20 cellular contexts compared by ENCODE assay signal in genomic region chr19:47135156-47135555, GRCh38. TPM values are rescaled to one million over a fixed set of nuclear protein-coding genes. Genes with fewer than 3 reads are reported as not detected.
DNase-seq lines count a peak whose midpoint lies in the region; ATAC-seq and TF ChIP-seq lines count a peak whose summit lies in the region.
"Had no signal": no experiment of that assay in that cellular context is flagged by ENCODE, and none has a peak within 500 bp of the region (broad histone marks: within the 10 kb centered on the region; RNA-seq: fewer than 3 reads in every experiment).

No MANE protein-coding gene starts in this region.

- no peak overlapping the region for H3K18ac ChIP-seq in IMR-90 (ENCODE audit: low read depth, low read length)

- DNase-seq in DND-41: no peak
- DNase-seq in IMR-90: no peak
- no peak for DNase-seq in central memory CD8-positive, alpha-beta T cell (ENCODE audit: low spot score in 2 of 2)
- no peak for DNase-seq in neural progenitor cell (ENCODE audit: low spot score)
- no peak for DNase-seq in activated gamma-delta T cell (lab: John Stamatoyannopoulos, UW)
- no peak for DNase-seq in RKO (ENCODE audit: low spot score)
- no peak for DNase-seq in NCI-H1092 (lab: John Stamatoyannopoulos, UW)
- DNase-seq: activated naive CD4-positive, alpha-beta T cell; BE2C; cortex of kidney; DMS53; erythroblast; NCI-H2029; NCI-H510A; psoas muscle; T1000; upper lobe of left lung had no signal

- no peak overlapping the region for H4K5ac ChIP-seq in IMR-90 (ENCODE audit: low read depth, low read length)

- no peak for TF ChIP-seq RAD21 in IMR-90 (IDR thresholded peaks at IDR 0.05; ENCODE audit: low read length)

- POLR2A ChIA-PET in IMR-90 (lab: Charles Lee; ENCODE audit: unreplicated experiment): no interaction called here

- peaks cover 7% of the 10 kb centered on the region for H3K9me1 ChIP-seq in IMR-90 (ENCODE audit: insufficient read depth, low read length)

- no peak overlapping the region for H2BK120ac ChIP-seq in IMR-90 (ENCODE audit: low read depth, low read length)

- in situ Hi-C loops in IMR-90 (cut with MboI; ENCODE audit: low sequenced_read_pairs): no loop called here

- H3K79me2 ChIP-seq in DND-41 (ENCODE audit: insufficient read depth, low read length) (peaks cover 97% of the 10 kb centered on the region), neural progenitor cell (ENCODE audit: low read depth) (peaks cover 94% of the 10 kb centered on the region)

- no peaks in the 10 kb centered on the region for H3K9me3 Mint-ChIP-seq in central memory CD8-positive, alpha-beta T cell
- H3K9me3 Mint-ChIP-seq in neural progenitor cell: peaks cover 5% of the 10 kb centered on the region
- H3K9me3 Mint-ChIP-seq: stimulated activated memory B cell treated with anti-CD40 and anti-IgM and Interleukin-4, amounts not matched to agents 10 μg/mL and 1 μg/mL and 100 μg/mL, for 72 hours had no signal

- peak overlapping the region; percentile 91; the same call in 1 of the 2 replicates for H3K4me2 ChIP-seq in DND-41 (ENCODE audit: insufficient read depth, low read length)
- no peak overlapping the region for H3K4me2 ChIP-seq in IMR-90 (ENCODE audit: low read depth, low read length)
- H3K4me2 ChIP-seq in neural progenitor cell: peak overlapping the region; percentile 50

- TF ChIP-seq CTCF in DND-41 (IDR thresholded peaks at IDR 0.05; ENCODE audit: borderline replicate concordance, extremely low read depth, low read length, poor library complexity, severe bottlenecking) (no peak), IMR-90 (conservative IDR thresholded peaks at IDR 0.05; ENCODE audit: low read depth, low read length) (no peak), neural progenitor cell (IDR thresholded peaks at IDR 0.05) (no peak)

- peaks cover 6% of the 10 kb centered on the region for H3F3A ChIP-seq in neural progenitor cell (ENCODE audit: low read depth)

- peak overlapping the region; percentile 3 for H2BK5ac ChIP-seq in IMR-90 (ENCODE audit: low read depth, low read length, poor library complexity, severe bottlenecking)

- ATAC-seq in DND-41 (ENCODE audit: insufficient read depth, low read depth): no peak
- ATAC-seq in IMR-90 (ENCODE audit: low read depth): no peak
- ATAC-seq in central memory CD8-positive, alpha-beta T cell (replicated peaks; ENCODE audit: extremely low read depth, poor library complexity, severe bottlenecking): no peak
- ATAC-seq in GM21737 (IDR thresholded peaks at IDR 0.05; ENCODE audit: unreplicated experiment): no peak
- ATAC-seq: activated CD4-positive, CD25-positive, alpha-beta regulatory T cell treated with anti-CD3 and anti-CD28 coated beads, Interleukin-2, amount 50 U/mL, for 24 hours; psoas muscle; stimulated activated memory B cell treated with anti-CD40 and anti-IgM and Interleukin-4, amounts not matched to agents 10 μg/mL and 1 μg/mL and 100 μg/mL, for 72 hours had no signal

- H3K27ac Mint-ChIP-seq in central memory CD8-positive, alpha-beta T cell (ENCODE audit: low read depth): peak overlapping the region; percentile 3
- H3K27ac Mint-ChIP-seq in neural progenitor cell: no peak overlapping the region
- H3K27ac Mint-ChIP-seq: stimulated activated memory B cell treated with anti-CD40 and anti-IgM and Interleukin-4, amounts not matched to agents 10 μg/mL and 1 μg/mL and 100 μg/mL, for 72 hours had no signal

- no peak overlapping the region for H3K4me3 Mint-ChIP-seq in central memory CD8-positive, alpha-beta T cell
- no peak overlapping the region for H3K4me3 Mint-ChIP-seq in neural progenitor cell
- H3K4me3 Mint-ChIP-seq: stimulated activated memory B cell treated with anti-CD40 and anti-IgM and Interleukin-4, amounts not matched to agents 10 μg/mL and 1 μg/mL and 100 μg/mL, for 72 hours had no signal

- no peak overlapping the region for H3K9ac ChIP-seq in DND-41 (ENCODE audit: low read depth, low read length)
- H3K9ac ChIP-seq in IMR-90 (ENCODE audit: low read depth, low read length): no peak overlapping the region
- no peak overlapping the region for H3K9ac ChIP-seq in neural progenitor cell

- CTCF ChIA-PET in IMR-90 (lab: Yijun Ruan, JAX): no interaction called here

- no peak overlapping the region for H3K56ac ChIP-seq in IMR-90 (ENCODE audit: extremely low read depth, insufficient read depth, low read length)

- no peaks in the 10 kb centered on the region for H3K27me3 Mint-ChIP-seq in central memory CD8-positive, alpha-beta T cell
- peaks cover 14% of the 10 kb centered on the region for H3K27me3 Mint-ChIP-seq in neural progenitor cell (ENCODE audit: insufficient read depth, low read depth)
- H3K27me3 Mint-ChIP-seq: stimulated activated memory B cell treated with anti-CD40 and anti-IgM and Interleukin-4, amounts not matched to agents 10 μg/mL and 1 μg/mL and 100 μg/mL, for 72 hours had no signal

- H3K4ac ChIP-seq in IMR-90 (ENCODE audit: low read depth, low read length): no peak overlapping the region

- H2BK20ac ChIP-seq in IMR-90 (ENCODE audit: low read depth, low read length): no peak overlapping the region

- H3K4me1 ChIP-seq in DND-41 (ENCODE audit: insufficient read depth, low read length) (peaks cover 41% of the 10 kb centered on the region), IMR-90 (ENCODE audit: control insufficient read depth, insufficient read depth, low read length) (peaks cover 14% of the 10 kb centered on the region), neural progenitor cell (peaks cover 27% of the 10 kb centered on the region)
- H3K4me1 ChIP-seq: psoas muscle had no signal

- peaks cover 32% of the 10 kb centered on the region for H3K36me3 Mint-ChIP-seq in central memory CD8-positive, alpha-beta T cell (ENCODE audit: insufficient read depth)
- H3K36me3 Mint-ChIP-seq in neural progenitor cell: peaks cover 42% of the 10 kb centered on the region

- intact Hi-C loops in IMR-90 (cut with micrococcal nuclease): no loop called here

- H4K20me1 ChIP-seq in DND-41 (ENCODE audit: insufficient read depth, low read length) (peaks cover 74% of the 10 kb centered on the region), IMR-90 (ENCODE audit: insufficient read depth, low read length) (peaks cover 81% of the 10 kb centered on the region), neural progenitor cell (ENCODE audit: low read depth) (peaks cover 82% of the 10 kb centered on the region)

- H2AFZ ChIP-seq in DND-41 (ENCODE audit: low read depth, low read length): no peak overlapping the region
- H2AFZ ChIP-seq in IMR-90 (replicated peaks; ENCODE audit: low read length, poor library complexity): no peak overlapping the region
- no peak overlapping the region for H2AFZ ChIP-seq in neural progenitor cell (replicated peaks)

- no peak overlapping the region for H3K14ac ChIP-seq in IMR-90 (replicated peaks; ENCODE audit: low read depth, low read length)

- H3K9me3 ChIP-seq in DND-41 (ENCODE audit: insufficient read depth, low read length, severe bottlenecking): no peaks in the 10 kb centered on the region
- no peaks in the 10 kb centered on the region for H3K9me3 ChIP-seq in IMR-90 (ENCODE audit: control insufficient read depth, insufficient read depth, low read length)
- H3K9me3 ChIP-seq in neural progenitor cell (ENCODE audit: low read depth): no peaks in the 10 kb centered on the region
- H3K9me3 ChIP-seq: BE2C, psoas muscle, upper lobe of left lung had no signal

- no peak overlapping the region for H3K23ac ChIP-seq in IMR-90 (ENCODE audit: low read depth, low read length)

- H3K27me3 ChIP-seq in DND-41 (ENCODE audit: insufficient read depth, low read length, poor library complexity): no peaks in the 10 kb centered on the region
- no peaks in the 10 kb centered on the region for H3K27me3 ChIP-seq in IMR-90 (ENCODE audit: control insufficient read depth, insufficient read depth, low read length)
- no peaks in the 10 kb centered on the region for H3K27me3 ChIP-seq in neural progenitor cell
- H3K27me3 ChIP-seq: BE2C, upper lobe of left lung had no signal

- TF ChIP-seq POLR2A in IMR-90 (IDR thresholded peaks at IDR 0.05; ENCODE audit: low read depth, low read length): no peak

- H3K79me1 ChIP-seq in IMR-90 (ENCODE audit: low read depth in 1 of 2, low read length in 2 of 2): peaks cover 0 to 49% of the 10 kb centered on the region in 2 experiments; a peak in 2 of 4 replicates

- dilution Hi-C loops in IMR-90 (cut with HindIII; ENCODE audit: low sequenced_read_pairs, unreplicated experiment): no loop called here

- H3K4me1 Mint-ChIP-seq in central memory CD8-positive, alpha-beta T cell: peaks cover 60% of the 10 kb centered on the region
- peaks cover 31% of the 10 kb centered on the region for H3K4me1 Mint-ChIP-seq in neural progenitor cell

- H3K36me3 ChIP-seq in DND-41 (ENCODE audit: insufficient read depth, low read length): peaks cover 70% of the 10 kb centered on the region
- peaks cover 5% of the 10 kb centered on the region for H3K36me3 ChIP-seq in IMR-90 (ENCODE audit: control insufficient read depth, insufficient read depth, low read length)
- no peaks in the 10 kb centered on the region for H3K36me3 ChIP-seq in neural progenitor cell

- H3K27ac ChIP-seq in DND-41 (ENCODE audit: low read length): no peak overlapping the region
- H3K27ac ChIP-seq in IMR-90 (ENCODE audit: insufficient read depth, low read length): no peak overlapping the region
- H3K27ac ChIP-seq in neural progenitor cell: no peak overlapping the region
- H3K27ac ChIP-seq: psoas muscle, upper lobe of left lung had no signal

- H4K91ac ChIP-seq in IMR-90 (ENCODE audit: insufficient read depth, low read depth, low read length): no peak overlapping the region

- H3K4me3 ChIP-seq in DND-41 (ENCODE audit: low read depth in 1 of 2, low read length in 2 of 2): no peak overlapping the region
- H3K4me3 ChIP-seq in IMR-90 (ENCODE audit: insufficient read depth, low read depth, low read length): no peak overlapping the region
- no peak overlapping the region for H3K4me3 ChIP-seq in neural progenitor cell
- H3K4me3 ChIP-seq: psoas muscle, upper lobe of left lung had no signal

- H2AK5ac ChIP-seq in IMR-90 (ENCODE audit: low read depth, low read length): peak overlapping the region; percentile 74; the same call in 1 of the 2 replicates

- WGBS in IMR-90 (ENCODE audit: extremely low coverage in 2 of 2, insufficient read length in 1 of 2), 2 experiments: no CpG with 5 or more reads among the region's 3 CpGs

- H2BK15ac ChIP-seq in IMR-90 (ENCODE audit: low read depth, low read length): no peak overlapping the region

- H2AK9ac ChIP-seq in IMR-90 (replicated peaks; ENCODE audit: low read depth, low read length, poor library complexity): no peak overlapping the region

- no peak overlapping the region for H4K8ac ChIP-seq in IMR-90 (ENCODE audit: low read depth in 2 of 2, low read length in 2 of 2)

- no TSS peak for BruUV-seq in IMR-90 (replicated peaks; lab: Mats Ljungman, UMichigan)

RNA-seq across cellular contexts. Expression of gene SAE1, which starts 4.5 kb away (rescaled TPM):
- total RNA-seq in IMR-90 (2012; rRNA removed) (184 and 192 TPM in 2 replicates), neural progenitor cell (ENCODE audit: low replicate concordance) (258 and 305 TPM in 2 replicates)
- 137 and 165 TPM in 2 replicates for polyA plus RNA-seq in IMR-90 (2012; rRNA removed)
- 96.8 and 106 TPM in 2 replicates for polyA plus RNA-seq in IMR-90 (2012; cell fraction: cytosol; rRNA removed)
- 45.0 and 63.3 TPM in 2 replicates for polyA plus RNA-seq in IMR-90 (2012; cell fraction: nucleus; rRNA removed; ENCODE audit: low replicate concordance)

RNA-seq across cellular contexts. Expression of gene ZC3H4, which starts 21.6 kb away (rescaled TPM):
- total RNA-seq in IMR-90 (2012; rRNA removed): 3.9 and 5.3 TPM in 2 replicates
- polyA plus RNA-seq in IMR-90 (2012; rRNA removed): 8.9 and 9.3 TPM in 2 replicates
- 5.1 and 5.9 TPM in 2 replicates for polyA plus RNA-seq in IMR-90 (2012; cell fraction: cytosol; rRNA removed)
- polyA plus RNA-seq in IMR-90 (2012; cell fraction: nucleus; rRNA removed; ENCODE audit: low replicate concordance): 8.7 and 14.9 TPM in 2 replicates
- total RNA-seq in neural progenitor cell (ENCODE audit: low replicate concordance): 19.1 and 29.1 TPM in 2 replicates
